In the genomic region with DNA sequence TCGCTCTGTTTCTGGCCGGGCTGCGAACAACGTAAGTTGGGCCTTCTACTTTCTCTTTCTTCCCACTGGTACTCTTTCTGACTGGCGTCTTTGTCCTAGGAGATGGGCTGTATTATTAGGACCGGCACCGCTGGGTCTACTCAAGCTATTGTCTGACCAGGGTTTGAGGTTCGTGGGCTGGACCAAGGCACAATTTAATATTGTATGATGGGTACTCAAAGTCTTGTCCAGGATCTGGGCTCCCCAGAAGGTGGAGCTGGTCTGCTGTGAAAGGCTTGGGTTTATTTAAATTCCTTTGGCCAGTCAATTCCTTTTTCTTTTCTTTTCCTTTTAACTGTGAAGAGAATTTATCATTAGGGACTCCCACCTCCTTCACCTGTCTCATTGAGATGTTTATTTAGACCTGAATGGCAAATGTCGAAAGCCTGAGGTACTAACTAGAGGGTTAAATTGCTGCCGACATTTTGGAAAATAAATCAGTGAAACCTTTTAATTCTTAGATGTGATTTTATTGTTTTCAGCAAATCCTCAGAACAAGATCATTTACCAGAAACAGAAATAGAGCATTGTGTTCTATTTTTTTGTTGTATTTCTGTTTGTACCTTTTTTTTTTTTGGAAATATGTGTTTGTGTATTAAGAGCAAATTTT, we compare ENCODE assay signal across 1 cellular context.
TF ChIP-seq lines count a peak whose summit lies in the region.

No MANE protein-coding gene starts in this region.

TF ChIP-seq in H1, 55 proteins besides CTCF, POLR2A, EP300 and RAD21:
- TF ChIP-seq TCF12 (IDR thresholded peaks at IDR 0.05; ENCODE audit: low read depth, low read length) (no peak), RFX5 (IDR thresholded peaks at IDR 0.05; ENCODE audit: borderline replicate concordance, low read depth, low read length) (no peak), RBBP5 (IDR thresholded peaks at IDR 0.05; ENCODE audit: borderline replicate concordance, low read depth, low read length) (no peak), CEBPB (IDR thresholded peaks at IDR 0.05; ENCODE audit: low read depth, low read length) (no peak), YY1 (IDR thresholded peaks at IDR 0.05; ENCODE audit: low read depth, low read length) (no peak), CHD1 (IDR thresholded peaks at IDR 0.05; ENCODE audit: low read depth, low read length) (no peak), POLR2AphosphoS5 (IDR thresholded peaks at IDR 0.05; ENCODE audit: low read depth, low read length) (no peak), TAF1 (IDR thresholded peaks at IDR 0.05; ENCODE audit: low read depth, low read length) (no peak), SAP30 (IDR thresholded peaks at IDR 0.05; ENCODE audit: insufficient read depth, insufficient replicate concordance, low read length) (no peak), HDAC6 (IDR thresholded peaks at IDR 0.05; ENCODE audit: low read depth, low read length) (no peak)
- TF ChIP-seq, protein P1, sequence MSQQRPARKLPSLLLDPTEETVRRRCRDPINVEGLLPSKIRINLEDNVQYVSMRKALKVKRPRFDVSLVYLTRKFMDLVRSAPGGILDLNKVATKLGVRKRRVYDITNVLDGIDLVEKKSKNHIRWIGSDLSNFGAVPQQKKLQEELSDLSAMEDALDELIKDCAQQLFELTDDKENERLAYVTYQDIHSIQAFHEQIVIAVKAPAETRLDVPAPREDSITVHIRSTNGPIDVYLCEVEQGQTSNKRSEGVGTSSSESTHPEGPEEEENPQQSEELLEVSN (IDR thresholded peaks at IDR 0.05), result no peak
TF ChIP-seq in H1: peak in this region for 0.
